1 cellular context compared by ENCODE assay signal in the genomic region with DNA sequence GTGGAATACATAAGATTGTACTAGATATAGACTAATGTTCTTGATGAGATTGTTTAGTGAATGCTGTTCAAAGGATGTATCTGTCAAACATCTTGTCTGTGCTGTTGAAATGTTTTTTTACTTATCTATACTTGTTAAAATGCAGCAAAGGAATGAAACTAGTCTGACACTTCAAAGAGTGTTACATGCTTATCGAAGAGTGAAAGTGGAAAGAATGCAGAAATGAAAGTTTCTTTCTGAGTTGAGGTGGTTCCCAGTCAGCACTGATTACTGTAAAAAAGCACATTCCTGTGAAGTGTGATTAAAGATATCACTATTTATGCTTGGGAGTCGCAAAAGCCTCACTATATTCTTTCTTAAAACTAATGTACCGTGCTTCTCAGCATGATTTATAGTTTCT.
TF ChIP-seq lines count a peak whose summit lies in the region.

No MANE protein-coding gene starts in this region.

TF ChIP-seq in GM12878, 131 proteins besides CTCF, POLR2A, EP300 and RAD21 (continued from another document):
- TF ChIP-seq, protein P1, sequence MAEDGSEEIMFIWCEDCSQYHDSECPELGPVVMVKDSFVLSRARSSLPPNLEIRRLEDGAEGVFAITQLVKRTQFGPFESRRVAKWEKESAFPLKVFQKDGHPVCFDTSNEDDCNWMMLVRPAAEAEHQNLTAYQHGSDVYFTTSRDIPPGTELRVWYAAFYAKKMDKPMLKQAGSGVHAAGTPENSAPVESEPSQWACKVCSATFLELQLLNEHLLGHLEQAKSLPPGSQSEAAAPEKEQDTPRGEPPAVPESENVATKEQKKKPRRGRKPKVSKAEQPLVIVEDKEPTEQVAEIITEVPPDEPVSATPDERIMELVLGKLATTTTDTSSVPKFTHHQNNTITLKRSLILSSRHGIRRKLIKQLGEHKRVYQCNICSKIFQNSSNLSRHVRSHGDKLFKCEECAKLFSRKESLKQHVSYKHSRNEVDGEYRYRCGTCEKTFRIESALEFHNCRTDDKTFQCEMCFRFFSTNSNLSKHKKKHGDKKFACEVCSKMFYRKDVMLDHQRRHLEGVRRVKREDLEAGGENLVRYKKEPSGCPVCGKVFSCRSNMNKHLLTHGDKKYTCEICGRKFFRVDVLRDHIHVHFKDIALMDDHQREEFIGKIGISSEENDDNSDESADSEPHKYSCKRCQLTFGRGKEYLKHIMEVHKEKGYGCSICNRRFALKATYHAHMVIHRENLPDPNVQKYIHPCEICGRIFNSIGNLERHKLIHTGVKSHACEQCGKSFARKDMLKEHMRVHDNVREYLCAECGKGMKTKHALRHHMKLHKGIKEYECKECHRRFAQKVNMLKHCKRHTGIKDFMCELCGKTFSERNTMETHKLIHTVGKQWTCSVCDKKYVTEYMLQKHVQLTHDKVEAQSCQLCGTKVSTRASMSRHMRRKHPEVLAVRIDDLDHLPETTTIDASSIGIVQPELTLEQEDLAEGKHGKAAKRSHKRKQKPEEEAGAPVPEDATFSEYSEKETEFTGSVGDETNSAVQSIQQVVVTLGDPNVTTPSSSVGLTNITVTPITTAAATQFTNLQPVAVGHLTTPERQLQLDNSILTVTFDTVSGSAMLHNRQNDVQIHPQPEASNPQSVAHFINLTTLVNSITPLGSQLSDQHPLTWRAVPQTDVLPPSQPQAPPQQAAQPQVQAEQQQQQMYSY (CRISPR knock-in tag; IDR thresholded peaks at IDR 0.05) = no peak
- TF ChIP-seq HDGF (IDR thresholded peaks at IDR 0.05) (no peak), TCF7 (IDR thresholded peaks at IDR 0.05; ENCODE audit: borderline replicate concordance) (peak; percentile 86), DPF2 (IDR thresholded peaks at IDR 0.05) (peak; percentile 79), NR2F1 (conservative IDR thresholded peaks at IDR 0.05) (no peak), FOS (IDR thresholded peaks at IDR 0.05; ENCODE audit: borderline replicate concordance, extremely low read depth, insufficient read length) (no peak), MEF2A (IDR thresholded peaks at IDR 0.05; ENCODE audit: insufficient read depth, low read depth, low read length) (no peak), ZNF274 (IDR thresholded peaks at IDR 0.05; ENCODE audit: insufficient read depth, insufficient read length) (no peak), STAT3 (IDR thresholded peaks at IDR 0.05; ENCODE audit: low read depth, low read length) (no peak)
- TF ChIP-seq, protein P2, sequence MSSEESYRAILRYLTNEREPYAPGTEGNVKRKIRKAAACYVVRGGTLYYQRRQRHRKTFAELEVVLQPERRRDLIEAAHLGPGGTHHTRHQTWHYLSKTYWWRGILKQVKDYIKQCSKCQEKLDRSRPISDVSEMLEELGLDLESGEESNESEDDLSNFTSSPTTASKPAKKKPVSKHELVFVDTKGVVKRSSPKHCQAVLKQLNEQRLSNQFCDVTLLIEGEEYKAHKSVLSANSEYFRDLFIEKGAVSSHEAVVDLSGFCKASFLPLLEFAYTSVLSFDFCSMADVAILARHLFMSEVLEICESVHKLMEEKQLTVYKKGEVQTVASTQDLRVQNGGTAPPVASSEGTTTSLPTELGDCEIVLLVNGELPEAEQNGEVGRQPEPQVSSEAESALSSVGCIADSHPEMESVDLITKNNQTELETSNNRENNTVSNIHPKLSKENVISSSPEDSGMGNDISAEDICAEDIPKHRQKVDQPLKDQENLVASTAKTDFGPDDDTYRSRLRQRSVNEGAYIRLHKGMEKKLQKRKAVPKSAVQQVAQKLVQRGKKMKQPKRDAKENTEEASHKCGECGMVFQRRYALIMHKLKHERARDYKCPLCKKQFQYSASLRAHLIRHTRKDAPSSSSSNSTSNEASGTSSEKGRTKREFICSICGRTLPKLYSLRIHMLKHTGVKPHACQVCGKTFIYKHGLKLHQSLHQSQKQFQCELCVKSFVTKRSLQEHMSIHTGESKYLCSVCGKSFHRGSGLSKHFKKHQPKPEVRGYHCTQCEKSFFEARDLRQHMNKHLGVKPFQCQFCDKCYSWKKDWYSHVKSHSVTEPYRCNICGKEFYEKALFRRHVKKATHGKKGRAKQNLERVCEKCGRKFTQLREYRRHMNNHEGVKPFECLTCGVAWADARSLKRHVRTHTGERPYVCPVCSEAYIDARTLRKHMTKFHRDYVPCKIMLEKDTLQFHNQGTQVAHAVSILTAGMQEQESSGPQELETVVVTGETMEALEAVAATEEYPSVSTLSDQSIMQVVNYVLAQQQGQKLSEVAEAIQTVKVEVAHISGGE (CRISPR knock-in tag; IDR thresholded peaks at IDR 0.05) = no peak
TF ChIP-seq in GM12878: peak in this region for 23.
